In genomic region chr12:63150255-63151060, GRCh38 we compare ENCODE assay signal across 9 cellular contexts. TPM values are rescaled to one million over a fixed set of nuclear protein-coding genes. Genes with fewer than 3 reads are reported as not detected.
A peak's percentile ranks its signal among the peaks of the same experiment; 100 is the strongest.
DNase-seq lines count a peak whose midpoint lies in the region; ATAC-seq, FAIRE-seq and TF ChIP-seq lines count a peak whose summit lies in the region.
"Had no signal": no experiment of that assay in that cellular context is flagged by ENCODE, and none has a peak within 500 bp of the region (broad histone marks: within the 10 kb centered on the region; RNA-seq: fewer than 3 reads in every experiment).

No MANE protein-coding gene starts in this region.

- H3K27ac ChIP-seq in HUES6 (ENCODE audit: low read depth, low read length): no peak overlapping the region
- H3K27ac ChIP-seq in adrenal gland: peak overlapping the region in 4 of 5 donors; percentile 9 to 64 (median 39)
- no peak overlapping the region for H3K27ac ChIP-seq in spleen

- H3K4me1 ChIP-seq in HUES6 (ENCODE audit: control insufficient read depth, insufficient read depth, low read length) (peaks cover 4% of the 10 kb centered on the region; the same call in 1 of the 2 replicates), adrenal gland (replicated peaks in 1 of 2) (peaks cover 7 to 17% of the 10 kb centered on the region in 2 donors), spleen (peaks cover 0 to 27% (median 17%) of the 10 kb centered on the region in 6 donors)

- no peak for FAIRE-seq in HTR-8/SVneo (lab: Jason Lieb, UNC)

- intact Hi-C loops in adrenal gland (cut with DNase I) (loop anchor here in 1 of 2 donors (5.0 kb wide), 2 partner anchors 48 to 127 kb away; no protein-coding TSS in a partner anchor), spleen (cut with DNase I; ENCODE audit: low total_unique reads) (no loop called here)

- DNase-seq in adrenal gland: peak; percentile 25 to 65 (median 34)
- DNase-seq in iPS-NIHi11 (ENCODE audit: low spot score): peak; percentile 70
- DNase-seq in spleen: peak; percentile 74
- DNase-seq in kidney tubule cell (ENCODE audit: low spot score): no peak
- no peak for DNase-seq in HPDE6-E6E7 (ENCODE audit: extremely low spot score)
- no peak for DNase-seq in HTR-8/SVneo (ENCODE audit: insufficient read length, low spot score)

- no peak for ATAC-seq in HG03457 (IDR thresholded peaks at IDR 0.05; ENCODE audit: unreplicated experiment)

- H3K27me3 ChIP-seq in HUES6 (ENCODE audit: control insufficient read depth, insufficient read depth, low read length): peaks cover 70% of the 10 kb centered on the region
- peaks cover 4% of the 10 kb centered on the region for H3K27me3 ChIP-seq in adrenal gland
- H3K27me3 ChIP-seq in spleen (replicated peaks in 1 of 7): peaks cover 6 to 91% (median 34%) of the 10 kb centered on the region in 7 donors

- H3K4me3 ChIP-seq in HUES6 (ENCODE audit: low read depth, low read length): peak overlapping the region; percentile 71
- H3K4me3 ChIP-seq in adrenal gland: peak overlapping the region; percentile 19 to 60 (median 39)
- peak overlapping the region in 7 of 8 donors; percentile 11 to 53 (median 28) for H3K4me3 ChIP-seq in spleen

- no peak for TF ChIP-seq POLR2A in adrenal gland (IDR thresholded peaks at IDR 0.05)
- no peak for TF ChIP-seq POLR2A in spleen (IDR thresholded peaks at IDR 0.05)

- H3K9me3 ChIP-seq in HUES6 (ENCODE audit: control insufficient read depth, insufficient read depth, low read depth, low read length) (peaks cover 8% of the 10 kb centered on the region; the same call in 1 of the 2 replicates), adrenal gland (replicated peaks in 1 of 3) (no peaks in the 10 kb centered on the region), spleen (no peaks in the 10 kb centered on the region)

- WGBS in adrenal gland, 4 donors: 0 to 16% (median 3%) methylated on average over 12 to 81 of the region's 81 CpGs
- WGBS in spleen, 5 donors: 4 to 10% (median 6%) methylated on average over 55 to 81 of the region's 81 CpGs; no CpG with 5 or more reads in 1 of the 5 donors

- no peak for TF ChIP-seq CTCF in adrenal gland (IDR thresholded peaks at IDR 0.05)
- no peak for TF ChIP-seq CTCF in spleen (IDR thresholded peaks at IDR 0.05 in 8 of 11, conservative IDR thresholded peaks at IDR 0.05 in 3 of 11)

- H3K36me3 ChIP-seq in HUES6 (ENCODE audit: control insufficient read depth, insufficient read depth, low read length) (no peaks in the 10 kb centered on the region), adrenal gland (replicated peaks in 1 of 2) (no peaks in the 10 kb centered on the region), spleen (no peaks in the 10 kb centered on the region)

- peak overlapping the region; percentile 16 for H3K9ac ChIP-seq in HUES6 (ENCODE audit: low read length)

RNA-seq across cellular contexts. Expression of gene AVPR1A, which starts 0.5 kb away (rescaled TPM):
- total RNA-seq in adrenal gland: 100 to 1,000 TPM in 7 of 8 donors, 10 to 100 TPM in 1; 30.2 to 273 (median 162) TPM
- polyA plus RNA-seq in adrenal gland: 10 to 100 TPM in 1 of 3 donors, 1 to 10 TPM in 2; 1.9 to 44.4 (median 6.5) TPM
- total RNA-seq in spleen: 1 to 10 TPM in 4 of 7 donors, under 1 TPM in 3; 0.52 to 3.3 (median 1.1) TPM
- polyA plus RNA-seq in spleen: under 1 TPM; 0.17 to 0.26 (median 0.22) TPM
- total RNA-seq: pulmonary artery endothelial cell had no signal

Comparison
In these comparisons a context has a peak if more than half of its experiments do, and no peak if none do; other contexts are left out.
1. H3K27ac ChIP-seq: peak in adrenal gland (4 of 5); none in HUES6 (single experiment) and spleen (0 of 8).
2. DNase-seq: peak in adrenal gland (7 of 7), iPS-NIHi11 (single experiment) and spleen (single experiment); none in kidney tubule cell (single experiment), HPDE6-E6E7 (single experiment) and HTR-8/SVneo (single experiment).
3. RNA of gene AVPR1A, which starts 0.5 kb away (total RNA-seq): 30.2 to 273 TPM in adrenal gland; 0.52 to 3.3 TPM in spleen; every median in the first group is over 4 times any median in the second.
4. Peak in every context shown above with its lines, with median percentiles within 50 percentile points of each other: H3K4me3 ChIP-seq.